Comparison of ENCODE assay signal across 8 cellular contexts in the genomic region with DNA sequence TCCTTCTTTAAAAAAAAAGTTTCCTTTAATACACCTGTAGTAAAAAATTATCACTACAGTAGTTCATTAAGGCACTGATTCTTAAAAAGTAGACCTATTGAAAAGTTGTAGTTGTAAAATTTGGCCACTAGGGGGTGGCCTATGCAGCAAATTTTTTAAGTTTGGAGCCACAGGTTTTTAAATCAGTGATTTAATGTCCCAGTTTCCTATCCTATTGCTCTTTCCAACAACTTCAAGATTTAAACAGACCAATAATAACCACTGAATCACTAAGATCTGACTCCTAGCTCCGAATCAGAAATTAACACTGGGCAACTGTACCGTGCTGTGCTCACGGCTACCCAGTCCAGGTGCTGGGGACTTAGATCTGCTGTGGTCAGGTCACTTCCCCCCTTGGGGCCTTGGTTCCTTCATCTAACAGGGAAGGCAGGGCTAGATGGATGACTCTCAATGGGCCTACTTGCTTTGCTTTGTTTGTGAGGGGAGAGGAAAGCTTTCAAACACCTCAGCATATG.
A peak's percentile ranks its signal among the peaks of the same experiment; 100 is the strongest.
DNase-seq lines count a peak whose midpoint lies in the region; ATAC-seq and TF ChIP-seq lines count a peak whose summit lies in the region.

No MANE protein-coding gene starts in this region.

- peak; percentile 50 for ATAC-seq in GM21526 (IDR thresholded peaks at IDR 0.05; ENCODE audit: low FRiP score, unreplicated experiment)
- no peak for ATAC-seq in HG02840 (IDR thresholded peaks at IDR 0.05; ENCODE audit: low FRiP score, unreplicated experiment)

- intact Hi-C loops in Caco-2 (cut with micrococcal nuclease; ENCODE audit: unreplicated experiment) (loop anchor here (2.0 to 5.0 kb wide), 2 partner anchors 237 to 284 kb away; no protein-coding TSS in a partner anchor), mammary epithelial cell (cut with micrococcal nuclease) (loop anchor here (2.0 to 5.0 kb wide), 4 partner anchors 239 to 705 kb away; no protein-coding TSS in a partner anchor), tibial artery (cut with DNase I; ENCODE audit: low total_unique reads) (loop anchor here (5.0 kb wide), 1 partner anchor 709 kb away; no protein-coding TSS in a partner anchor)

- H3K27ac ChIP-seq in mammary epithelial cell (ENCODE audit: insufficient read depth, low read depth, low read length): no peak overlapping the region
- peak overlapping the region; percentile 16 to 23 for H3K27ac ChIP-seq in tibial artery

- in situ Hi-C loops in mammary epithelial cell (cut with MboI; ENCODE audit: low sequenced_read_pairs in 2 of 2): loop anchor here in 1 of 2 donors (25.0 kb wide), 1 partner anchor 714 kb away; no protein-coding TSS in a partner anchor

- no peaks in the 10 kb centered on the region for H3K79me2 ChIP-seq in mammary epithelial cell (ENCODE audit: insufficient read depth, low read length)

- 65% methylated on average over 3 of the region's 3 CpGs for WGBS in mammary epithelial cell (ENCODE audit: low coverage, missing lambda C conversion rate)

- H3K4me3 ChIP-seq in Caco-2 (ENCODE audit: low read depth, low read length) (no peak overlapping the region), mammary epithelial cell (replicated peaks in 1 of 3; ENCODE audit: insufficient read depth in 1 of 3, low read depth in 2 of 3, low read length in 3 of 3) (no peak overlapping the region), kidney epithelial cell (ENCODE audit: low read depth, low read length) (no peak overlapping the region), tibial artery (no peak overlapping the region)

- peaks cover 6% of the 10 kb centered on the region for H3K4me1 Mint-ChIP-seq in Caco-2 (ENCODE audit: low read depth, unreplicated experiment)

- H3K36me3 Mint-ChIP-seq in Caco-2 (ENCODE audit: insufficient read depth, unreplicated experiment): peaks cover 81% of the 10 kb centered on the region

- no peak overlapping the region for H2AFZ ChIP-seq in mammary epithelial cell (ENCODE audit: low read depth, low read length)

- no peaks in the 10 kb centered on the region for H3K9me3 Mint-ChIP-seq in Caco-2 (ENCODE audit: unreplicated experiment)

- no peak overlapping the region for H3K4me3 Mint-ChIP-seq in Caco-2 (ENCODE audit: unreplicated experiment)

- CTCF ChIA-PET in Caco-2 (lab: Charles Lee) (no interaction called here), mammary epithelial cell (lab: Charles Lee; ENCODE audit: low non-redundant PET) (interaction anchor here (0.6 kb wide), 1 partner anchor 18 kb away, joined by 3 read pairs; no protein-coding TSS in a partner anchor)

- no peaks in the 10 kb centered on the region for H4K20me1 ChIP-seq in mammary epithelial cell (ENCODE audit: insufficient read depth, low read length)

- H3K27me3 ChIP-seq in Caco-2 (replicated peaks; ENCODE audit: control insufficient read depth, insufficient read depth, low read length): no peaks in the 10 kb centered on the region
- no peaks in the 10 kb centered on the region for H3K27me3 ChIP-seq in mammary epithelial cell (ENCODE audit: insufficient read depth, low read length)
- no peaks in the 10 kb centered on the region for H3K27me3 ChIP-seq in kidney epithelial cell (ENCODE audit: control insufficient read depth, insufficient read depth, low read length)
- H3K27me3 ChIP-seq in tibial artery: no peaks in the 10 kb centered on the region

- DNase-seq in Caco-2 (peak in 1 of 2 experiments; percentile 42), NCI-H2227 treated with DMSO at 0.1 percent for 48 hours (lab: John Stamatoyannopoulos, UW) (peak; percentile 28), mammary epithelial cell (peak; percentile 12), kidney epithelial cell (ENCODE audit: low read depth) (peak; percentile 10), tibial artery (no peak)
- DNase-seq in activated CD4-positive, alpha-beta T cell treated with anti-CD3 and anti-CD28 coated beads for 48 hours: no peak

- POLR2A ChIA-PET in Caco-2 (lab: Charles Lee): no interaction called here

- H3K9ac ChIP-seq in mammary epithelial cell (ENCODE audit: insufficient read depth, low read length): no peak overlapping the region

- TF ChIP-seq CTCF in Caco-2 (IDR thresholded peaks at IDR 0.05; ENCODE audit: insufficient read depth in 1 of 2, low read depth in 1 of 2, low read length in 1 of 2, severe bottlenecking in 1 of 2, unreplicated experiment in 1 of 2) (peak; percentile 58 to 75), mammary epithelial cell (conservative IDR thresholded peaks at IDR 0.05 in 1 of 2, IDR thresholded peaks at IDR 0.05 in 1 of 2; ENCODE audit: extremely low read depth in 1 of 2, insufficient read depth in 1 of 2, low read depth in 1 of 2, low read length in 2 of 2) (peak; percentile 60 to 70), kidney epithelial cell (IDR thresholded peaks at IDR 0.05; ENCODE audit: insufficient read depth, low read length, poor library complexity, severe bottlenecking) (peak; percentile 73), tibial artery (IDR thresholded peaks at IDR 0.05) (peak; percentile 67 to 83)

- no peak overlapping the region for H3K27ac Mint-ChIP-seq in Caco-2 (ENCODE audit: unreplicated experiment)

- no peaks in the 10 kb centered on the region for H3K27me3 Mint-ChIP-seq in Caco-2 (ENCODE audit: insufficient read depth, unreplicated experiment)

- no peak overlapping the region for H3K4me2 ChIP-seq in mammary epithelial cell (ENCODE audit: insufficient read depth, low read depth, low read length)

- H3K36me3 ChIP-seq in Caco-2 (ENCODE audit: control insufficient read depth, insufficient read depth, low read length) (peaks cover 2% of the 10 kb centered on the region), mammary epithelial cell (ENCODE audit: insufficient read depth, low read length) (peaks cover 17% of the 10 kb centered on the region), kidney epithelial cell (ENCODE audit: control insufficient read depth, insufficient read depth, low read length) (no peaks in the 10 kb centered on the region), tibial artery (peaks cover 29 to 63% (median 51%) of the 10 kb centered on the region in 3 donors)

- H3K4me1 ChIP-seq in Caco-2: peaks cover 4% of the 10 kb centered on the region; the same call in 1 of the 2 replicates
- H3K4me1 ChIP-seq in mammary epithelial cell (ENCODE audit: insufficient read depth, low read length): no peaks in the 10 kb centered on the region
- peaks cover 0 to 18% (median 17%) of the 10 kb centered on the region in 4 donors for H3K4me1 ChIP-seq in tibial artery

- H3K9me3 ChIP-seq in Caco-2: no peaks in the 10 kb centered on the region
- H3K9me3 ChIP-seq in mammary epithelial cell (replicated peaks; ENCODE audit: insufficient read depth, low read length): no peaks in the 10 kb centered on the region
- no peaks in the 10 kb centered on the region for H3K9me3 ChIP-seq in tibial artery

- dilution Hi-C loops in mammary epithelial cell (cut with HindIII; ENCODE audit: low sequenced_read_pairs): no loop called here

- BruUV-seq in Caco-2 (replicated peaks; lab: Mats Ljungman, UMichigan) (no TSS peak), mammary epithelial cell (replicated peaks; lab: Mats Ljungman, UMichigan) (no TSS peak)

Comparison
In these comparisons a context has a peak if more than half of its experiments do, and no peak if none do; other contexts are left out.
1. DNase-seq: peak in NCI-H2227 treated with DMSO at 0.1 percent for 48 hours (single experiment), mammary epithelial cell (single experiment) and kidney epithelial cell (single experiment); none in tibial artery (0 of 2) and activated CD4-positive, alpha-beta T cell treated with anti-CD3 and anti-CD28 coated beads for 48 hours (single experiment).
2. Peak in every context shown above with its lines, with median percentiles within 50 percentile points of each other: CTCF ChIP-seq.